ENCODE assay signal across 13 cellular contexts in the genomic region with DNA sequence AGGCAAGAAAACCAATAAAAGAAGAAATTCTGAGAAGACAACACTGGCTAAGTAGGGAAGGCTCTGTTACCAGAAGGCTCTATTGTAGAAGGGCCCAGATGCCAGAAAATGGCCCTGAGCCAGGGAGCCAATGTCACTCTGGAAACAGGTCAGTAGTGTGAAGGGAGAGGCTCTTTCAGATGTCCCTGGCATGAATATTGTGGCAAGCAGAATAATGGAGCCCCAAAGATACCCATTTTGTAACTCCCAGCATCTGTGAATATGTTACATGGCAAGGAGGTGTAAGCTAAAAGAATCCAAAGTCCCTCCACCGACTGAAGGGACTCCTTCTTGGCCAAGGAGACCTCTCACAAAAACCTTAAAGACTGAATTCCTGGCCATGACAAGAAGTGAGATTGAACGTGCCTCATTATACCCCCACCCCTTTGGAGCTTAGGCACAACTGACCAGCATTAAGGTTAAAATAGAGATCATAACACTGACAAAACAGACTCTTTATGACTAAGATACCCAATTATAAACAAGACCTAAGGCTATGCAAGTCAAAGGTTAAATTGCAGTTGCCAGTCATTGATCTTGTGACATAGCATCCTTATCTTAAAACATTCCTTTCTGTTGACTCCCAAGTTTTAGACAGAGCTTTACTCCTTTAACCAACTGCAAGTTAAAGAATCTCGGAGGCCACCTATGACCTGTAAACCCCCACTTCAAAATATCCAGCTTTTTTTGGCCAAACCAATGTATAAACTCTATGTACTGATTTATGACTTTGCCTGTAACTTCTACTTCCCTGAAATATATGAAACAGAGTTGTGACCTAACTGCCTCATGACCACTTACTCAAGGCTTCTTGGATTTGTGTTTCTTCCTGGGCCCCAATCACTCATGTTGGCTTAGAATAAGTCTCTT. TPM values are rescaled to one million over a fixed set of nuclear protein-coding genes. Genes with fewer than 3 reads are reported as not detected.
DNase-seq lines count a peak whose midpoint lies in the region; ATAC-seq, FAIRE-seq and TF ChIP-seq lines count a peak whose summit lies in the region.
"Had no signal": no experiment of that assay in that cellular context is flagged by ENCODE, and none has a peak within 500 bp of the region (broad histone marks: within the 10 kb centered on the region; RNA-seq: fewer than 3 reads in every experiment).

No MANE protein-coding gene starts in this region.

- no peak overlapping the region for H3K9ac ChIP-seq in kidney (ENCODE audit: low read length in 2 of 2)

- H3K9me3 ChIP-seq in right cardiac atrium (ENCODE audit: control insufficient read depth, low read length) (no peaks in the 10 kb centered on the region), kidney (ENCODE audit: control insufficient read depth in 1 of 2, low read length in 2 of 2) (no peaks in the 10 kb centered on the region)
- H3K9me3 ChIP-seq: heart left ventricle had no signal

- FAIRE-seq in kidney (lab: Jason Lieb, UNC): no peak

- H3K4me3 ChIP-seq in right cardiac atrium (ENCODE audit: low read length): no peak overlapping the region
- no peak overlapping the region for H3K4me3 ChIP-seq in kidney (ENCODE audit: low read length in 2 of 2)
- H3K4me3 ChIP-seq: heart left ventricle had no signal

- peak; percentile 34 for ATAC-seq in left ventricle myocardium superior
- ATAC-seq in right cardiac atrium: no peak
- no peak for ATAC-seq in HG03354 (IDR thresholded peaks at IDR 0.05; ENCODE audit: poor library complexity, severe bottlenecking, unreplicated experiment)
- ATAC-seq: heart left ventricle had no signal

- TF ChIP-seq CTCF in kidney (IDR thresholded peaks at IDR 0.05; ENCODE audit: borderline replicate concordance, extremely low read depth, insufficient read depth): no peak

- no peak for DNase-seq in left ventricle myocardium superior
- no peak for DNase-seq in right cardiac atrium
- DNase-seq in SW480 (ENCODE audit: low spot score): peak; percentile 74
- peak; percentile 64 for DNase-seq in foreskin melanocyte
- no peak for DNase-seq in pons (ENCODE audit: low spot score)
- DNase-seq in kidney: no peak
- DNase-seq in Ammon's horn (ENCODE audit: low spot score): no peak
- DNase-seq: activated CD4-positive, alpha-beta T cell treated with anti-CD3 and anti-CD28 coated beads, Interleukin-2, amount 10 ng/mL, durations not matched to agents 7 days and 5 days; activated gamma-delta T cell; GOT3; heart left ventricle; NCI-H510A had no signal

- H3K27me3 ChIP-seq in right cardiac atrium (ENCODE audit: control insufficient read depth, insufficient read depth): no peaks in the 10 kb centered on the region

- intact Hi-C loops in left ventricle myocardium superior (cut with micrococcal nuclease) (no loop called here), right cardiac atrium (cut with DNase I) (no loop called here), kidney (cut with DNase I) (no loop called here)

- no peaks in the 10 kb centered on the region for H3K36me3 ChIP-seq in kidney (ENCODE audit: control insufficient read depth in 1 of 2, insufficient read depth in 2 of 2, low read length in 2 of 2)
- H3K36me3 ChIP-seq: heart left ventricle had no signal

- H3K27ac ChIP-seq in right cardiac atrium (ENCODE audit: low read length) (no peak overlapping the region), kidney (ENCODE audit: low read depth in 2 of 2, low read length in 2 of 2) (no peak overlapping the region)
- H3K27ac ChIP-seq: heart left ventricle had no signal

- no peaks in the 10 kb centered on the region for H3K4me1 ChIP-seq in right cardiac atrium (ENCODE audit: control insufficient read depth, insufficient read depth, low read length)
- no peaks in the 10 kb centered on the region for H3K4me1 ChIP-seq in kidney (ENCODE audit: control insufficient read depth in 1 of 2, insufficient read depth in 1 of 2, low read depth in 1 of 2, low read length in 2 of 2)
- H3K4me1 ChIP-seq: heart left ventricle had no signal

- WGBS in right cardiac atrium: 40% methylated on average over 3 of the region's 3 CpGs

RNA-seq across cellular contexts. Expression of a gene that starts 33.5 kb away (rescaled TPM):
- total RNA-seq in left ventricle myocardium superior (21.3 TPM), right cardiac atrium (10 to 100 TPM; 12.7 to 18.7 (median 16.5) TPM), kidney (12.2 TPM)
- polyA plus RNA-seq in right cardiac atrium (10.5 TPM), kidney (ENCODE audit: insufficient read depth, low read depth, low replicate concordance) (7.9 TPM)

RNA-seq across cellular contexts. Expression of a gene that starts 42.2 kb away (rescaled TPM):
- total RNA-seq in left ventricle myocardium superior: 5.3 TPM
- 10 to 100 TPM in 1 of 4 donors, 1 to 10 TPM in 3; 5.7 to 11.1 (median 8.1) TPM for total RNA-seq in right cardiac atrium
- 12.6 TPM for polyA plus RNA-seq in right cardiac atrium
- total RNA-seq in kidney: 6.5 TPM
- polyA plus RNA-seq in kidney (ENCODE audit: insufficient read depth, low read depth, low replicate concordance): 5.2 TPM

Comparison
In these comparisons a context has a peak if more than half of its experiments do, and no peak if none do; other contexts are left out.
1. DNase-seq: peak in SW480 (single experiment) and foreskin melanocyte (single experiment); none in left ventricle myocardium superior (single experiment), right cardiac atrium (0 of 3), pons (single experiment), kidney (single experiment) and Ammon's horn (single experiment).